9 cellular contexts compared by ENCODE assay signal in the genomic region with DNA sequence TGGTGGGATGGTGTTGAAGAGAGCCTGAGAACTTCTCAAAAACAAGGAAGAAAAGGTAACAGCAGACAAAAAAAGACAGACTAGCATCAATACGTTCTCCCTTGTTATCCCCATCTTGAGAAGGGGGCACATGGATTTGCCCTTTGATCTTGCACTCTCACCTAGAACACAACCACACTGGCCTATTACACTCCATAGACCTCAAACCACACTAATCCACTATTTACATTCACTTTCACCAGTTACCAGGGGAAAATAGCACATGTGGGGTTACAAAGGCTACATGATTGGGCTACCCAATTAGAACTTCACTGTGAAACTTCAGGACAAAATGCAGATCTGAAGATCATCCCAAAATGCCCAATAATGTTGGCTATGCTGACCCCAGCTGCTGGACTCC.
"Had no signal": no experiment of that assay in that cellular context is flagged by ENCODE, and none has a peak within 500 bp of the region (broad histone marks: within the 10 kb centered on the region; RNA-seq: fewer than 3 reads in every experiment).

No MANE protein-coding gene starts in this region.

- H3K4me3 Mint-ChIP-seq: GM23338, HFFc6 had no signal

- FAIRE-seq: K562 had no signal

- ATAC-seq: GM23338, HCT116, K562 had no signal

- DNase-seq: H7, HFFc6, IMR-90, KG1 had no signal

- H3K4me3 ChIP-seq: GM23338, HAP-1, K562 had no signal

- H3K27ac ChIP-seq: HL-60 had no signal

- H3K9me3 Mint-ChIP-seq: HFFc6 had no signal

- H3K9me3 ChIP-seq: HAP-1 had no signal

- H3K27ac Mint-ChIP-seq: HFFc6 had no signal

- H3K36me3 ChIP-seq: HAP-1 had no signal

- H3K4me2 ChIP-seq: GM23338 had no signal

- H2AFZ ChIP-seq: GM23338 had no signal

- H3K4me1 ChIP-seq: HAP-1 had no signal

- H3K4me1 Mint-ChIP-seq: GM23338 had no signal
